17 cellular contexts compared by ENCODE assay signal in the genomic region with DNA sequence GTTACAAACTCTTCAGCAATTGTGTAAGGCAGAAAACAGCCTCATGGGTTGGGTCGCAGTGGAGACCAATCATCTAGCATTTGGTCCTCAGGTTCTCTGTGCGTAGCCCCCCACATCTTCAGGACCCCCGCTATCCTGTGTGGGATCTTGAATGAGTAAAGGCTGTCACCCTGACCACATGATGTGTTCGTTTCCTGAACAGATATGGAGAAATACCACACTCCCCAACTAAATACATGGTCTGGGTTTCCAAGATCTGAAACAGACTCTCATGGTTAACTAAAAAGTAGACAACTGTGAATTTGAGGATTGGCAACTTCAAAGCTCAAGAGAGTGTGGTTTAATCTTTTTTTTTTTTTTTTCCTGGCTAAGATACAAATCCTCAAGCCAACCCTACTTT.
"Had no signal": no experiment of that assay in that cellular context is flagged by ENCODE, and none has a peak within 500 bp of the region (broad histone marks: within the 10 kb centered on the region; RNA-seq: fewer than 3 reads in every experiment).

No MANE protein-coding gene starts in this region.

- DNase-seq: activated CD8-positive, alpha-beta memory T cell treated with anti-CD3 and anti-CD28 coated beads for 24 hours; activated gamma-delta T cell treated with Interleukin-2 at 50 U/mL for 16 hours; activated T-cell treated with anti-CD3 and anti-CD28 coated beads, Interleukin-2, amount 50 U/mL, for 1 hour; caudate nucleus; effector CD4-positive, alpha-beta T cell; kidney; left ventricle myocardium superior; mesendoderm; posterior cingulate gyrus; stimulated activated CD4-positive, alpha-beta T cell treated with anti-CD3 and anti-CD28 coated beads, Interleukin-4, amount 100 ng/mL, for 4 hours; tibial artery; uterus had no signal

- H3K27me3 ChIP-seq: gastroesophageal sphincter, neutrophil, tibial artery, uterus had no signal

- H3K9me3 ChIP-seq: gastroesophageal sphincter, neutrophil, tibial artery, uterus had no signal

- H3K4me3 ChIP-seq: coronary artery, gastroesophageal sphincter, skin epidermis, tibial artery, uterus had no signal

- ATAC-seq: activated CD4-positive, CD25-positive, alpha-beta regulatory T cell treated with anti-CD3 and anti-CD28 coated beads, Interleukin-2, amount 50 U/mL, for 24 hours; gastroesophageal sphincter; left ventricle myocardium superior had no signal

- H3K4me1 ChIP-seq: gastroesophageal sphincter, uterus had no signal

- H3K27ac ChIP-seq: coronary artery, gastroesophageal sphincter, neutrophil, skin epidermis, tibial artery, uterus had no signal

- H3K36me3 ChIP-seq: gastroesophageal sphincter, neutrophil, tibial artery, uterus had no signal
